In the genomic region with DNA sequence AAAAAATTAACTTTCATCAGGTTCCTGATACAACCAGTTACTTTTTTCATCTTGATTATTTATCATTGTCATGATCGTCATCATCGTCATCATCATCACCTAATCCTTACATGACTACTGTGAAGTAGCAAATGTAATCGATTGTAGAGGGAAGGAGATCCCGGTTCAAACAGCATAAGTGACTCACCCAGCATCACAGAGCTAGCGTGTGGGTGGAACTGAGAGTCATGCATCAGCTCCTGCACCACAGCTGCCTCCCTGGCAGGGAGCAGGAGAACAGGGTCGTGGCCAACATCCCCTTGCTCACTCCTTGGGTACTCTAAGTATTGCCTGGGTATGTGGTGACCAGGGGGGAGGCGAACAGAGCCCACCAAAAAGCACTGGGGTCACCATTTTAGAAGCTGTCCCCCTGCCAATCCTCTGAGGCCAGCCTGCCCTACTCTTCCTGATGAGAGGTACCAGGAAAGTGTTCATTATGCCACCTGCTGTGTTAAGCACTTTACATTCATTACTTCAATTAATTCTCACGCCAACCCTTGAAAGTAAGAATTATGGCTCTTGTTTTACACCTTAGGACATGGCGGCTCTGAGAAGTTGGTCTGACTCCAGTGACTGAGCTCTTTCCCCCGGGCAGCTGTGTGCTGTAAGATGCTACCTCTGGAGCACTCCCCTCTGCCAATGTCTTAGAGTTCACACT, we compare ENCODE assay signal across 8 cellular contexts.
DNase-seq lines count a peak whose midpoint lies in the region; ATAC-seq, FAIRE-seq and TF ChIP-seq lines count a peak whose summit lies in the region.

No MANE protein-coding gene starts in this region.

- ATAC-seq in activated naive CD4-positive, alpha-beta T cell treated with anti-CD3 and anti-CD28 coated beads, Interleukin-2, amount 50 U/mL, for 72 hours = peak; percentile 100

- no peaks in the 10 kb centered on the region for H3K9me3 ChIP-seq in AG04450 (ENCODE audit: control insufficient read depth, insufficient read depth, low read length)

- POLR2A ChIA-PET in AG04450 (lab: Yijun Ruan, JAX) = no interaction called here

- no peaks in the 10 kb centered on the region for H3K36me3 Mint-ChIP-seq in activated naive CD4-positive, alpha-beta T cell treated with anti-CD3 and anti-CD28 coated beads, Interleukin-2, amount 50 U/mL, for 72 hours

- FAIRE-seq in GM19239 (lab: Jason Lieb, UNC) = no peak

- peaks cover 0 to 4% of the 10 kb centered on the region in 2 donors for H3K9me3 Mint-ChIP-seq in activated naive CD4-positive, alpha-beta T cell treated with anti-CD3 and anti-CD28 coated beads, Interleukin-2, amount 50 U/mL, for 72 hours

- peak; percentile 62 for DNase-seq in AG04450 (ENCODE audit: low read depth, low spot score)
- peak; percentile 6 for DNase-seq in GM19239 (ENCODE audit: insufficient read length, low spot score)
- DNase-seq in MV-4-11 (lab: John Stamatoyannopoulos, UW) = peak; percentile 51
- peak; percentile 66 to 81 for DNase-seq in activated naive CD4-positive, alpha-beta T cell treated with anti-CD3 and anti-CD28 coated beads, Interleukin-2, amount 50 U/mL, for 72 hours (ENCODE audit: low spot score in 2 of 2)
- peak; percentile 76 for DNase-seq in skeletal muscle cell (ENCODE audit: low read depth)
- DNase-seq in GDM1 (lab: John Stamatoyannopoulos, UW) = no peak
- DNase-seq in medulla oblongata (ENCODE audit: extremely low spot score) = no peak
- no peak for DNase-seq in NCI-H1694 (lab: John Stamatoyannopoulos, UW)

- CTCF ChIA-PET in AG04450 (lab: Charles Lee) = interaction anchor here (0.6 kb wide), 1 partner anchor 819 kb away, joined by 3 read pairs; no protein-coding TSS in a partner anchor

- TF ChIP-seq CTCF in AG04450 (IDR thresholded peaks at IDR 0.05; ENCODE audit: low read depth, low read length) = no peak

- no peak overlapping the region for H3K4me3 ChIP-seq in AG04450 (ENCODE audit: low read depth, low read length)
- no peak overlapping the region for H3K4me3 ChIP-seq in skeletal muscle cell (ENCODE audit: low read depth, low read length)

- H3K27me3 ChIP-seq in AG04450 (ENCODE audit: control insufficient read depth, insufficient read depth, low read length) = no peaks in the 10 kb centered on the region

- peak overlapping the region in 1 of 2 donors; percentile 86 for H3K27ac Mint-ChIP-seq in activated naive CD4-positive, alpha-beta T cell treated with anti-CD3 and anti-CD28 coated beads, Interleukin-2, amount 50 U/mL, for 72 hours

- H3K27ac ChIP-seq in AG04450 (ENCODE audit: low read depth, low read length) = no peak overlapping the region

Comparison
In these comparisons a context has a peak if more than half of its experiments do, and no peak if none do; other contexts are left out.
1. DNase-seq: peak in AG04450 (single experiment), GM19239 (single experiment), MV-4-11 (single experiment), activated naive CD4-positive, alpha-beta T cell treated with anti-CD3 and anti-CD28 coated beads, Interleukin-2, amount 50 U/mL, for 72 hours (2 of 2) and skeletal muscle cell (single experiment); none in GDM1 (single experiment), medulla oblongata (single experiment) and NCI-H1694 (single experiment).